ENCODE assay signal across 1 cellular context in genomic region chr9:137745541-137745991, GRCh38.
TF ChIP-seq lines count a peak whose summit lies in the region.

No MANE protein-coding gene starts in this region.

TF ChIP-seq in K562, 482 proteins besides CTCF, POLR2A, EP300 and RAD21 (continued from another document):
- no peak for TF ChIP-seq HOMEZ (CRISPR knock-in tag; IDR thresholded peaks at IDR 0.05)
- no peak for TF ChIP-seq RB1 (IDR thresholded peaks at IDR 0.05; ENCODE audit: low read depth)
- no peak for TF ChIP-seq SLC30A9 (CRISPR knock-in tag; IDR thresholded peaks at IDR 0.05)
- no peak for TF ChIP-seq ZBTB34 (CRISPR knock-in tag; IDR thresholded peaks at IDR 0.05)
- no peak for TF ChIP-seq FOS (IDR thresholded peaks at IDR 0.05; ENCODE audit: extremely low read depth, insufficient read length)
- 0 out of 2 replicates have a peak, but pooled peaks have one; percentile 42 for TF ChIP-seq DPF2 (IDR thresholded peaks at IDR 0.05)
- TF ChIP-seq MAFK (IDR thresholded peaks at IDR 0.05; ENCODE audit: low read length) = peak; percentile 78
- 0 out of 2 replicates have a peak, but pooled peaks have one; percentile 24 for TF ChIP-seq CTBP1 (IDR thresholded peaks at IDR 0.05; ENCODE audit: borderline replicate concordance)
- TF ChIP-seq JUND (IDR thresholded peaks at IDR 0.05; ENCODE audit: borderline replicate concordance, low read depth, low read length) = no peak
- peak; percentile 18; the same call in 2 of the 3 replicates for TF ChIP-seq JUND (tag; IDR thresholded peaks at IDR 0.05; ENCODE audit: borderline replicate concordance, low read depth, low read length)
- peak; percentile 78 for TF ChIP-seq MAFF (IDR thresholded peaks at IDR 0.05; ENCODE audit: low read length)
TF ChIP-seq in K562: peak in this region for 14.
